Comparison of ENCODE assay signal across 9 cellular contexts in the genomic region with DNA sequence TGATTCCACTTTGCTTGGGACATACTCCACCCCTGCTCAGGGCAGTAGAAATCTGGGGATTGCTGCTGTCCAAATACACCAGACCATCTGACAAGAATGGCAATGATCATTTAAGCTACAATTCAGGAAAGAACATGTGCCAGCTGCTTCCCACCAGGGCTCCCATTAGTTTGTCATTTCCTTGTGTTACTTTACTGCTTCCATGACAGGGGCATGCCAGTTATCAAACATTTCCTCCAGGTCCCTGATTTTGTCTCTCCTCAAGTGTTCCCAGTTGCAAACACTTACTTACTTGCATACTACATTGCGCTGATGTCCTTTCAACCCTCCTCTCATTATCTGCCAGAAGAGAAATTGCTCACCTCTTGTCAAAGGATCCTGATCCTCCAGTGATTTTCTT.
"Had no signal": no experiment of that assay in that cellular context is flagged by ENCODE, and none has a peak within 500 bp of the region (broad histone marks: within the 10 kb centered on the region; RNA-seq: fewer than 3 reads in every experiment).

No MANE protein-coding gene starts in this region.

- H3K27ac Mint-ChIP-seq: GM23338, H9, HFFc6 had no signal

- H3K4me2 ChIP-seq: GM23338 had no signal

- H2AFZ ChIP-seq: GM23248, GM23338 had no signal

- H3K4me1 Mint-ChIP-seq: GM23338, H9 had no signal

- H3K36me3 ChIP-seq: HAP-1 had no signal

- H3K27ac ChIP-seq: GM23248 had no signal

- ATAC-seq: GM23338, HCT116 had no signal

- H3K9me3 ChIP-seq: HAP-1 had no signal

- H3K9ac ChIP-seq: GM23248 had no signal

- H3K4me3 ChIP-seq: GM23248, GM23338, HAP-1 had no signal

- H3K4me3 Mint-ChIP-seq: GM23338, H9, HFFc6 had no signal

- DNase-seq: GM23248, GOT3, H7, H9, HCEC 1CT, HFFc6 had no signal

- H3K4me1 ChIP-seq: HAP-1 had no signal
